In the genomic region with DNA sequence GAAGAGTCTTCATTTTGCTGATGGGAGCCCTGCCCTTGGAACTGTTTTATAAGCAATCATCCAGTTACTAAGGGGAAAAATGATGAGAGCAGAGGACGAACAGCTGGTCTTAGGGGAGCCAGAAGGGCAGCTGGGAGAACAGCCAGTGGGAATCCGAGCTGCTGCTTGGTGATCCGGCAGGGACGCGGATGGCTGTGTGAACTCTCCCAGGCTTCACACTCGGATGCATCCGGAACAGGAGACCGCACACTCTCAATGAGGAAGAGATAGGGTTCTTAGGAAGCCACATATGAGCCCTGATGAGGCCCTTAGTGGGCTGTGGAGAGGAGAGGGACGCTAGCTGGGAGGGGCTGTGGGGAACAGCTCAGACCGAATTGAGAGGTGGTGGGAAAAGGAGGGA, we compare ENCODE assay signal across 1 cellular context.
A peak's percentile ranks its signal among the peaks of the same experiment; 100 is the strongest.
TF ChIP-seq lines count a peak whose summit lies in the region.

No MANE protein-coding gene starts in this region.

TF ChIP-seq in HepG2, 621 proteins besides CTCF, POLR2A, EP300 and RAD21 (continued from another document):
- TF ChIP-seq NFKB2 (CRISPR knock-in tag; IDR thresholded peaks at IDR 0.05; ENCODE audit: borderline replicate concordance) (0 out of 2 replicates have a peak, but pooled peaks have one; percentile 1), ZNF891 (CRISPR knock-in tag; IDR thresholded peaks at IDR 0.05) (no peak), TBL1XR1 (IDR thresholded peaks at IDR 0.05; ENCODE audit: borderline replicate concordance, low read length, partially characterized antibody) (no peak), KDM6A (CRISPR knock-in tag; IDR thresholded peaks at IDR 0.05; ENCODE audit: low read depth) (no peak), SMAD3 (CRISPR knock-in tag; IDR thresholded peaks at IDR 0.05) (no peak)
- TF ChIP-seq, protein P1, sequence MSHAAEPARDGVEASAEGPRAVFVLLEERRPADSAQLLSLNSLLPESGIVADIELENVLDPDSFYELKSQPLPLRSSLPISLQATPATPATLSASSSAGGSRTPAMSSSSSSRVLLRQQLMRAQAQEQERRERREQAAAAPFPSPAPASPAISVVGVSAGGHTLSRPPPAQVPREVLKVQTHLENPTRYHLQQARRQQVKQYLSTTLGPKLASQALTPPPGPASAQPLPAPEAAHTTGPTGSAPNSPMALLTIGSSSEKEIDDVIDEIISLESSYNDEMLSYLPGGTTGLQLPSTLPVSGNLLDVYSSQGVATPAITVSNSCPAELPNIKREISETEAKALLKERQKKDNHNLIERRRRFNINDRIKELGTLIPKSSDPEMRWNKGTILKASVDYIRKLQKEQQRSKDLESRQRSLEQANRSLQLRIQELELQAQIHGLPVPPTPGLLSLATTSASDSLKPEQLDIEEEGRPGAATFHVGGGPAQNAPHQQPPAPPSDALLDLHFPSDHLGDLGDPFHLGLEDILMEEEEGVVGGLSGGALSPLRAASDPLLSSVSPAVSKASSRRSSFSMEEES (CRISPR knock-in tag; IDR thresholded peaks at IDR 0.05), result no peak
- TF ChIP-seq, protein P2, sequence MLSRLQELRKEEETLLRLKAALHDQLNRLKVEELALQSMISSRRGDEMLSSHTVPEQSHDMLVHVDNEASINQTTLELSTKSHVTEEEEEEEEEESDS (CRISPR knock-in tag; IDR thresholded peaks at IDR 0.05; ENCODE audit: borderline replicate concordance), result 0 out of 2 replicates have a peak, but pooled peaks have one; percentile 2
TF ChIP-seq in HepG2: peak in this region for 4.
